In the genomic region with DNA sequence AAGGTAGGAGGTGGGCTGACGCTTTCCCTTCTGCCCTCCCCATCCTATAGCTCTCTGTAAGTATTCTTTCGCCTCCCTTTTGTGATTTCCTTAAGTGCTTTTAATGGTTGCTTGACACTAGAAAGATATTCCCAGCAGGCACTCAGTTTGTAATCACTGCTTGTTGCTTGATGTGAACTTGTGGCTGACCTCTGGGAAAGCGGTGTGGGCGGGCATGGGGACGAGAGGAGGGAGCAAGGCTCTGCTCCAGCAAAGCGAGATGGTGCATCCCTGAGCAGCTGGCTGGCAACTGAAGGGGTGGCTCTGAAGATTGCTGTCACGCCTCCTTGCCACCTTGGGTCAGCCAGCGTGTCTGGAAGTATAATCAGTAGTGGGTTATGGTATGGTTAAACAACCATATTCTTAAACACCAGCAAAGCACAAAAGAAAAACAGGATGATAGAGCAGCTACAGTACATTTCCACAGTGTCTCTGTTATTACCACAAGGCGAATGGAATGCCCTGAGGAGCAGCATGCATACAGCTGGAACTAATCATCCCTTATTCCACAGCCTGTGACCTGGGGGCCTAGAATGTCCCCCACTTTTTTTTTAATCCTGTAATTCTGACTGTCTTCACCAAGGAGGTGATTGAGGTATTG, we compare ENCODE assay signal across 14 cellular contexts.
DNase-seq lines count a peak whose midpoint lies in the region; ATAC-seq and TF ChIP-seq lines count a peak whose summit lies in the region.
"Had no signal": no experiment of that assay in that cellular context is flagged by ENCODE, and none has a peak within 500 bp of the region (broad histone marks: within the 10 kb centered on the region; RNA-seq: fewer than 3 reads in every experiment).

No MANE protein-coding gene starts in this region.

- H3K9me3 ChIP-seq in WERI-Rb-1 (ENCODE audit: severe bottlenecking): no peaks in the 10 kb centered on the region
- H3K9me3 ChIP-seq: pancreas, suprapubic skin had no signal

- no peaks in the 10 kb centered on the region for H3K36me3 ChIP-seq in WERI-Rb-1
- H3K36me3 ChIP-seq: pancreas, suprapubic skin had no signal

- TF ChIP-seq CTCF in WERI-Rb-1 (IDR thresholded peaks at IDR 0.05; ENCODE audit: low read depth, low read length): no peak
- no peak for TF ChIP-seq CTCF in foreskin fibroblast (IDR thresholded peaks at IDR 0.05; ENCODE audit: low read depth, low read length)

- DNase-seq in NCI-H748 (lab: John Stamatoyannopoulos, UW; ENCODE audit: unreplicated experiment): peak; percentile 43
- DNase-seq in NCI-H748 treated with DMSO at 0.1 percent for 48 hours (lab: John Stamatoyannopoulos, UW): no peak
- peak; percentile 40 for DNase-seq in WERI-Rb-1
- peak; percentile 69 to 86 for DNase-seq in foreskin fibroblast
- DNase-seq in sciatic nerve (ENCODE audit: low spot score): no peak
- DNase-seq: mammary epithelial cell, MM.1S, pancreas had no signal

- no peak overlapping the region; the same call in 1 of the 2 replicates for H3K27ac ChIP-seq in WERI-Rb-1
- H3K27ac ChIP-seq: pancreas, suprapubic skin had no signal

- H3K4me3 ChIP-seq in WERI-Rb-1 (ENCODE audit: low read depth, low read length): no peak overlapping the region
- H3K4me3 ChIP-seq in foreskin fibroblast (ENCODE audit: low read depth in 1 of 2, low read length in 2 of 2): peak overlapping the region; percentile 1 to 30
- H3K4me3 ChIP-seq: pancreas, suprapubic skin had no signal

- H3K27me3 ChIP-seq in WERI-Rb-1 (ENCODE audit: insufficient read depth, low read depth, severe bottlenecking): no peaks in the 10 kb centered on the region
- H3K27me3 ChIP-seq: pancreas, suprapubic skin had no signal

- intact Hi-C loops in sciatic nerve (cut with DNase I): no loop called here

- ATAC-seq in sciatic nerve (peak; percentile 73), esophagus mucosa (no peak), GM19463 (IDR thresholded peaks at IDR 0.05; ENCODE audit: unreplicated experiment) (no peak), GM18870 (IDR thresholded peaks at IDR 0.05; ENCODE audit: unreplicated experiment) (no peak)
- ATAC-seq: activated CD4-positive, CD25-positive, alpha-beta regulatory T cell treated with anti-CD3 and anti-CD28 coated beads, Interleukin-2, amount 50 U/mL, for 24 hours; activated naive CD4-positive, alpha-beta T cell treated with anti-CD3 and anti-CD28 coated beads, Interleukin-2, amount 50 U/mL, for 72 hours had no signal

Comparison
In these comparisons a context has a peak if more than half of its experiments do, and no peak if none do; other contexts are left out.
1. DNase-seq: peak in NCI-H748 (single experiment), WERI-Rb-1 (single experiment) and foreskin fibroblast (2 of 2); none in NCI-H748 treated with DMSO at 0.1 percent for 48 hours (single experiment) and sciatic nerve (single experiment).